Comparison of ENCODE assay signal across 8 cellular contexts in genomic region chr1:25821112-25821476, GRCh38. TPM values are rescaled to one million over a fixed set of nuclear protein-coding genes. Genes with fewer than 3 reads are reported as not detected.
A peak's percentile ranks its signal among the peaks of the same experiment; 100 is the strongest.
DNase-seq lines count a peak whose midpoint lies in the region; ATAC-seq and TF ChIP-seq lines count a peak whose summit lies in the region.

No MANE protein-coding gene starts in this region.

- DNase-seq in activated naive CD4-positive, alpha-beta T cell treated with anti-CD3 and anti-CD28 coated beads, Interleukin-2, amount 50 U/mL, for 16 hours = no peak
- DNase-seq in lower leg skin (ENCODE audit: low spot score in 2 of 2) (peak in 1 of 2 donors; percentile 75), type B pancreatic cell (ENCODE audit: extremely low spot score, unreplicated experiment) (no peak), NCI-H526 treated with DMSO at 0.1 percent for 48 hours (lab: John Stamatoyannopoulos, UW) (no peak), DMS 273 (lab: John Stamatoyannopoulos, UW; ENCODE audit: unreplicated experiment) (no peak)

- ATAC-seq in GM21447 (IDR thresholded peaks at IDR 0.05; ENCODE audit: unreplicated experiment) = no peak

- peak overlapping the region; percentile 88 for H3K27ac ChIP-seq in angular gyrus (ENCODE audit: low read depth, low read length)

- intact Hi-C loops in lower leg skin (cut with DNase I; ENCODE audit: low total_unique reads) = no loop called here

- H3K9me3 Mint-ChIP-seq in activated naive CD4-positive, alpha-beta T cell treated with anti-CD3 and anti-CD28 coated beads, Interleukin-2, amount 50 U/mL, for 24 hours = no peaks in the 10 kb centered on the region
- no peaks in the 10 kb centered on the region for H3K9me3 Mint-ChIP-seq in type B pancreatic cell

- peak overlapping the region; percentile 92 for H3K4me3 Mint-ChIP-seq in activated naive CD4-positive, alpha-beta T cell treated with anti-CD3 and anti-CD28 coated beads, Interleukin-2, amount 50 U/mL, for 24 hours
- H3K4me3 Mint-ChIP-seq in type B pancreatic cell = peak overlapping the region; percentile 96

- peak overlapping the region; percentile 91 for H3K4me3 ChIP-seq in lower leg skin (ENCODE audit: low read depth, poor library complexity, severe bottlenecking)

- peaks cover 4% of the 10 kb centered on the region for H3K36me3 Mint-ChIP-seq in activated naive CD4-positive, alpha-beta T cell treated with anti-CD3 and anti-CD28 coated beads, Interleukin-2, amount 50 U/mL, for 24 hours
- H3K36me3 Mint-ChIP-seq in type B pancreatic cell = peaks cover 8% of the 10 kb centered on the region

- H3K27me3 Mint-ChIP-seq in activated naive CD4-positive, alpha-beta T cell treated with anti-CD3 and anti-CD28 coated beads, Interleukin-2, amount 50 U/mL, for 24 hours = no peaks in the 10 kb centered on the region
- no peaks in the 10 kb centered on the region for H3K27me3 Mint-ChIP-seq in type B pancreatic cell

- H3K27ac Mint-ChIP-seq in activated naive CD4-positive, alpha-beta T cell treated with anti-CD3 and anti-CD28 coated beads, Interleukin-2, amount 50 U/mL, for 24 hours = peak overlapping the region; percentile 90
- peak overlapping the region; percentile 94 for H3K27ac Mint-ChIP-seq in type B pancreatic cell

- no peak for TF ChIP-seq POLR2A in lower leg skin (IDR thresholded peaks at IDR 0.05)

- WGBS in lower leg skin, 2 donors = 25 to 27% methylated on average over 10 of the region's 10 CpGs

- TF ChIP-seq CTCF in lower leg skin (IDR thresholded peaks at IDR 0.05) = no peak
- no peak for TF ChIP-seq CTCF in type B pancreatic cell (conservative IDR thresholded peaks at IDR 0.05)

- peaks cover 44% of the 10 kb centered on the region for H3K4me1 Mint-ChIP-seq in activated naive CD4-positive, alpha-beta T cell treated with anti-CD3 and anti-CD28 coated beads, Interleukin-2, amount 50 U/mL, for 24 hours
- H3K4me1 Mint-ChIP-seq in type B pancreatic cell (ENCODE audit: unreplicated experiment) = peaks cover 36% of the 10 kb centered on the region

RNA-seq across cellular contexts. Expression of gene MTFR1L, which starts 1.3 kb away (rescaled TPM):
- 10 to 100 TPM; 34.9 to 46.1 (median 39.7) TPM for total RNA-seq in lower leg skin
- total RNA-seq in type B pancreatic cell (ENCODE audit: low replicate concordance) = 73.5 and 74.5 TPM in 2 replicates

RNA-seq across cellular contexts. Expression of gene SELENON, which starts 21.1 kb away (rescaled TPM):
- total RNA-seq in lower leg skin (10 to 100 TPM; 14.9 to 24.5 (median 17.6) TPM), type B pancreatic cell (ENCODE audit: low replicate concordance) (39.8 and 68.7 TPM in 2 replicates)

RNA-seq across cellular contexts. Expression of gene AUNIP, which starts 38.2 kb away (rescaled TPM):
- total RNA-seq in lower leg skin = under 1 TPM in 1 of 4 donors, not detected in 3; 0.68 TPM
- 3.7 and 7.2 TPM in 2 replicates for total RNA-seq in type B pancreatic cell (ENCODE audit: low replicate concordance)

RNA-seq across cellular contexts. Expression of gene PAQR7, which starts 54.4 kb away (rescaled TPM):
- total RNA-seq in lower leg skin (10 to 100 TPM; 20.1 to 29.6 (median 24.4) TPM), type B pancreatic cell (ENCODE audit: low replicate concordance) (24.3 and 41.0 TPM in 2 replicates)
